Comparison of ENCODE assay signal across 27 cellular contexts in the genomic region with DNA sequence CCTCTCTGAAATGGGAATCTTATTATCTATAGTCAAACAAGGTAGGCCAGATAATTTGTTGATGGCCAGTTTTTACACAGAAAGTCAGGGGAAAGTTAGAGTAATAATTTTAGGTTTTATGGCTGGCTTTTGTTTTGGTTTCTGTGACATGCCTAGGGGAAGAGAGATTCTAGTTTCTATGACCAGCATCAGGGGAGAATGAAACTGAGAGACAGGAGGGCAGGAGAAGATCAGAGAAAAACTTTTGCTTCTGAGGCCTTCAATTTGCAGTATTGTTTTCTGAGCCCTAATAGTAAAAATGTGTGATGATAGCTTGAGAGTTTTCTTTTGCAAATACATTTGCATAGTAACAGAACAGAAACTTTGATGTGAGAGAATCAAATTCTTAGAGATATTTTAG.
DNase-seq lines count a peak whose midpoint lies in the region; ATAC-seq and TF ChIP-seq lines count a peak whose summit lies in the region.
"Had no signal": no experiment of that assay in that cellular context is flagged by ENCODE, and none has a peak within 500 bp of the region (broad histone marks: within the 10 kb centered on the region; RNA-seq: fewer than 3 reads in every experiment).

No MANE protein-coding gene starts in this region.

- DNase-seq in GM19240 (ENCODE audit: insufficient read length, low spot score) (peak; percentile 2), testis (no peak), cortex of kidney (lab: John Stamatoyannopoulos, UW) (no peak), OCI-M1 (lab: John Stamatoyannopoulos, UW) (no peak)
- DNase-seq: activated CD4-positive, alpha-beta T cell treated with anti-CD3 and anti-CD28 coated beads, Interleukin-2, amount 50 U/mL, for 1 hour; activated naive CD4-positive, alpha-beta T cell; activated T-cell treated with anti-CD3 and anti-CD28 coated beads, Interleukin-2, amount 50 U/mL, for 48 hours; cerebellar nuclear complex; DMS79; dorsolateral prefrontal cortex; GDM1; left lung; mesendoderm; NCI-H1048; NCI-H187; NCI-H2171 treated with DMSO at 0.1 percent for 48 hours; NCI-H510A treated with DMSO at 0.1 percent for 48 hours; SHP77 treated with DMSO at 0.1 percent for 48 hours; stimulated activated naive CD4-positive, alpha-beta T cell; uterus had no signal

- no peak for TF ChIP-seq POLR2A in testis (IDR thresholded peaks at IDR 0.05)

- H3K36me3 ChIP-seq in testis (ENCODE audit: low read depth, missing control alignments): no peaks in the 10 kb centered on the region
- H3K36me3 ChIP-seq: left lung, prostate gland, uterus had no signal

- intact Hi-C loops in testis (cut with DNase I; ENCODE audit: low total_unique reads): no loop called here

- no peaks in the 10 kb centered on the region for H3K27me3 ChIP-seq in testis
- H3K27me3 ChIP-seq: dorsolateral prefrontal cortex, left lung, uterus had no signal

- H3K27ac ChIP-seq in testis: no peak overlapping the region
- H3K27ac ChIP-seq: C4-2B, dorsolateral prefrontal cortex, left lung, prostate gland, uterus had no signal

- H3K4me1 ChIP-seq in testis: no peaks in the 10 kb centered on the region
- H3K4me1 ChIP-seq: left lung, prostate gland, uterus had no signal

- no peaks in the 10 kb centered on the region for H3K9me3 ChIP-seq in testis
- H3K9me3 ChIP-seq: left lung, prostate gland, uterus had no signal

- no peak overlapping the region for H3K4me3 ChIP-seq in testis
- H3K4me3 ChIP-seq: dorsolateral prefrontal cortex, GM23338, left lung, prostate gland, uterus had no signal

- peak; percentile 53 for ATAC-seq in HG02571 (IDR thresholded peaks at IDR 0.05; ENCODE audit: unreplicated experiment)
- peak; percentile 69 for ATAC-seq in HG03342 (IDR thresholded peaks at IDR 0.05; ENCODE audit: unreplicated experiment)
- no peak for ATAC-seq in HG02588 (IDR thresholded peaks at IDR 0.05; ENCODE audit: unreplicated experiment)
- ATAC-seq: GM23338, left lung, Panc1 had no signal

- no peak for TF ChIP-seq CTCF in testis (IDR thresholded peaks at IDR 0.05)
